In genomic region chrX:71823391-71824057, GRCh38 we compare ENCODE assay signal across 24 cellular contexts.
"Had no signal": no experiment of that assay in that cellular context is flagged by ENCODE, and none has a peak within 500 bp of the region (broad histone marks: within the 10 kb centered on the region; RNA-seq: fewer than 3 reads in every experiment).

No MANE protein-coding gene starts in this region.

- H3K27me3 Mint-ChIP-seq: stimulated activated naive CD8-positive, alpha-beta T cell treated with anti-CD3 and anti-CD28 coated beads, Interleukin-15, Interleukin-2, amounts not matched to agents 100 ng/mL and 50 ng/mL, for 24 hours had no signal

- H3K27ac Mint-ChIP-seq: naive thymus-derived CD4-positive, alpha-beta T cell; nephron; stimulated activated memory B cell treated with anti-CD40 and anti-IgM and Interleukin-4, amounts not matched to agents 10 μg/mL and 1 μg/mL and 100 μg/mL, for 72 hours; stimulated activated naive CD8-positive, alpha-beta T cell treated with anti-CD3 and anti-CD28 coated beads, Interleukin-15, Interleukin-2, amounts not matched to agents 100 ng/mL and 50 ng/mL, for 24 hours; type B pancreatic cell had no signal

- H3K4me1 ChIP-seq: gastrocnemius medialis, left lung, psoas muscle, sigmoid colon, suprapubic skin had no signal

- H3K36me3 ChIP-seq: gastrocnemius medialis, left lung, ovary, sigmoid colon, suprapubic skin had no signal

- H3K4me1 Mint-ChIP-seq: naive thymus-derived CD4-positive, alpha-beta T cell; nephron; stimulated activated memory B cell treated with anti-CD40 and anti-IgM and Interleukin-4, amounts not matched to agents 10 μg/mL and 1 μg/mL and 100 μg/mL, for 72 hours had no signal

- DNase-seq: dorsolateral prefrontal cortex; effector CD4-positive, alpha-beta T cell; foreskin fibroblast; gastrocnemius medialis; head of caudate nucleus; left cardiac atrium; left lung; mesenchymal stem cell; midbrain; naive thymus-derived CD4-positive, alpha-beta T cell; occipital lobe; ovary; posterior cingulate gyrus; psoas muscle; right cardiac atrium; sigmoid colon; stimulated activated CD4-positive, alpha-beta T cell treated with anti-CD3 and anti-CD28 coated beads, Interleukin-4, amount 100 ng/mL, for 4 hours had no signal

- H3K27me3 ChIP-seq: left lung, ovary, sigmoid colon, suprapubic skin had no signal

- H3K9me3 ChIP-seq: gastrocnemius medialis, left lung, ovary, psoas muscle, sigmoid colon, suprapubic skin had no signal

- H3K4me3 Mint-ChIP-seq: naive thymus-derived CD4-positive, alpha-beta T cell; nephron; stimulated activated memory B cell treated with anti-CD40 and anti-IgM and Interleukin-4, amounts not matched to agents 10 μg/mL and 1 μg/mL and 100 μg/mL, for 72 hours; stimulated activated naive CD8-positive, alpha-beta T cell treated with anti-CD3 and anti-CD28 coated beads, Interleukin-15, Interleukin-2, amounts not matched to agents 100 ng/mL and 50 ng/mL, for 24 hours; type B pancreatic cell had no signal

- H3K9me3 Mint-ChIP-seq: stimulated activated memory B cell treated with anti-CD40 and anti-IgM and Interleukin-4, amounts not matched to agents 10 μg/mL and 1 μg/mL and 100 μg/mL, for 72 hours; stimulated activated naive CD8-positive, alpha-beta T cell treated with anti-CD3 and anti-CD28 coated beads, Interleukin-15, Interleukin-2, amounts not matched to agents 100 ng/mL and 50 ng/mL, for 24 hours; type B pancreatic cell had no signal

- H3K4me3 ChIP-seq: dorsolateral prefrontal cortex, gastrocnemius medialis, left lung, ovary, psoas muscle, sigmoid colon, suprapubic skin had no signal

- H3K27ac ChIP-seq: dorsolateral prefrontal cortex, epithelial cell of prostate, gastrocnemius medialis, left lung, ovary, psoas muscle, sigmoid colon, suprapubic skin had no signal

- ATAC-seq: esophagus mucosa; gastrocnemius medialis; left cardiac atrium; left lung; naive thymus-derived CD4-positive, alpha-beta T cell; psoas muscle; right cardiac atrium; stimulated activated memory B cell treated with anti-CD40 and anti-IgM and Interleukin-4, amounts not matched to agents 10 μg/mL and 1 μg/mL and 100 μg/mL, for 72 hours had no signal
